Comparison of ENCODE assay signal across 16 cellular contexts in the genomic region with DNA sequence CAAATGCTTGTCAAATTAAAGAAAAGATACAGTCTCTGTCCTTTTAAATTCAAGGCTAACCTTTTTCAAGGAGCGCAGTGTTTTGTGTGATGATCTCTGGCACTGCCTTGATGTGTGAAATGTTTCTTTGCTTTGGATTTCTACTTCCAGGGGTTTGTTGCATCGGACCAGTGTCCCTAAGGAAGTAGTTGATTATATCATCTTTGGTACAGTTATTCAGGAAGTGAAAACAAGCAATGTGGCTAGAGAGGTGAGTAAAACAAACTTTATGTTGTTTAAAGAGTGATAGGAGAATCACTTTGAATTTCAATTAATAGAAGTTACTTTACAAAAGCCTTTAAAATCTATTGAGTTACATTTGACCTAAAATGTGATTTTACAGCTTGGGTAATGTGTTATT. TPM values are rescaled to one million over a fixed set of nuclear protein-coding genes. Genes with fewer than 3 reads are reported as not detected.
DNase-seq lines count a peak whose midpoint lies in the region; ATAC-seq, FAIRE-seq and TF ChIP-seq lines count a peak whose summit lies in the region.
"Had no signal": no experiment of that assay in that cellular context is flagged by ENCODE, and none has a peak within 500 bp of the region (broad histone marks: within the 10 kb centered on the region; RNA-seq: fewer than 3 reads in every experiment).

No MANE protein-coding gene starts in this region.

- H3K4me1 ChIP-seq in foreskin keratinocyte, result peaks cover 27% of the 10 kb centered on the region
- H3K4me1 ChIP-seq in skeletal muscle tissue (ENCODE audit: control insufficient read depth in 3 of 3, insufficient read depth in 3 of 3, low read length in 3 of 3), result peaks cover 18 to 26% (median 20%) of the 10 kb centered on the region in 3 donors

- H3K9me3 ChIP-seq in skeletal muscle tissue (ENCODE audit: control insufficient read depth in 3 of 3, low read length in 3 of 3), result no peaks in the 10 kb centered on the region

- peak overlapping the region; percentile 4 for H3K27ac ChIP-seq in foreskin keratinocyte
- H3K27ac ChIP-seq in skeletal muscle tissue (ENCODE audit: low read depth, low read length), result peak overlapping the region; percentile 64

- POLR2A ChIA-PET in WTC11 (lab: Charles Lee), result no interaction called here

- no peaks in the 10 kb centered on the region for H3K4me1 Mint-ChIP-seq in WTC11

- H3K4me3 Mint-ChIP-seq in WTC11, result no peak overlapping the region
- H3K4me3 Mint-ChIP-seq: activated CD4-positive, alpha-beta memory T cell treated with anti-CD3 and anti-CD28 coated beads, Interleukin-2, amount 10 ng/mL, durations not matched to agents 7 days and 5 days; activated naive CD8-positive, alpha-beta T cell treated with anti-CD3 and anti-CD28 coated beads, Interleukin-2, amount 10 ng/mL, durations not matched to agents 7 days and 5 days; CD4-positive, CD25-positive, alpha-beta regulatory T cell; natural killer cell treated with Interleukin-12 subunit alpha and Interleukin-12 subunit beta and Interleukin-15 and Interleukin-18, amount 100 ng/mL, for 72 hours; stimulated activated naive CD8-positive, alpha-beta T cell treated with anti-CD3 and anti-CD28 coated beads, Interleukin-15, Interleukin-2, amounts not matched to agents 100 ng/mL and 50 ng/mL, for 24 hours; T-helper 1 cell treated with Interleukin-12 subunit alpha and Interleukin-12 subunit beta and Interleukin-4 antibody, amounts not matched to agents 30 μg/mL and 1 μg/mL, for 36 hours had no signal

- H3K36me3 ChIP-seq in skeletal muscle tissue (ENCODE audit: control insufficient read depth in 3 of 3, insufficient read depth in 3 of 3, low read length in 3 of 3), result peaks cover 13 to 28% (median 22%) of the 10 kb centered on the region in 3 donors

- FAIRE-seq in GM12891 (lab: Jason Lieb, UNC), result no peak

- DNase-seq in GM12891 (ENCODE audit: insufficient read length, low spot score) (no peak), WTC11 (ENCODE audit: low spot score) (no peak), foreskin keratinocyte (no peak)
- DNase-seq: activated CD4-positive, alpha-beta memory T cell treated with anti-CD3 and anti-CD28 coated beads, Interleukin-2, amount 10 ng/mL, durations not matched to agents 7 days and 5 days; activated naive CD8-positive, alpha-beta T cell treated with anti-CD3 and anti-CD28 coated beads, Interleukin-2, amount 10 ng/mL, durations not matched to agents 7 days and 5 days; CD4-positive, CD25-positive, alpha-beta regulatory T cell; effector CD8-positive, alpha-beta T cell; NCI-H82 had no signal

- TF ChIP-seq POLR2A in GM12891 (IDR thresholded peaks at IDR 0.05; ENCODE audit: low read depth, low read length), result no peak

- H3K4me3 ChIP-seq in skeletal muscle tissue (ENCODE audit: low read length in 3 of 3), result no peak overlapping the region

- H3K9me3 Mint-ChIP-seq in WTC11, result no peaks in the 10 kb centered on the region
- H3K9me3 Mint-ChIP-seq: activated CD4-positive, alpha-beta memory T cell treated with anti-CD3 and anti-CD28 coated beads, Interleukin-2, amount 10 ng/mL, durations not matched to agents 7 days and 5 days; activated naive CD8-positive, alpha-beta T cell treated with anti-CD3 and anti-CD28 coated beads, Interleukin-2, amount 10 ng/mL, durations not matched to agents 7 days and 5 days; CD4-positive, CD25-positive, alpha-beta regulatory T cell; natural killer cell treated with Interleukin-12 subunit alpha and Interleukin-12 subunit beta and Interleukin-15 and Interleukin-18, amount 100 ng/mL, for 72 hours; stimulated activated naive CD8-positive, alpha-beta T cell treated with anti-CD3 and anti-CD28 coated beads, Interleukin-15, Interleukin-2, amounts not matched to agents 100 ng/mL and 50 ng/mL, for 24 hours; T-helper 1 cell treated with Interleukin-12 subunit alpha and Interleukin-12 subunit beta and Interleukin-4 antibody, amounts not matched to agents 30 μg/mL and 1 μg/mL, for 36 hours had no signal

- TF ChIP-seq CTCF in WTC11 (IDR thresholded peaks at IDR 0.05), result no peak
- no peak for TF ChIP-seq CTCF in foreskin keratinocyte (conservative IDR thresholded peaks at IDR 0.05)

- 0 out of 2 replicates have a peak overlapping the region, but pooled peaks have one; percentile 9 for H3K27ac Mint-ChIP-seq in WTC11
- H3K27ac Mint-ChIP-seq: activated CD4-positive, alpha-beta memory T cell treated with anti-CD3 and anti-CD28 coated beads, Interleukin-2, amount 10 ng/mL, durations not matched to agents 7 days and 5 days; activated naive CD8-positive, alpha-beta T cell treated with anti-CD3 and anti-CD28 coated beads, Interleukin-2, amount 10 ng/mL, durations not matched to agents 7 days and 5 days; natural killer cell treated with Interleukin-12 subunit alpha and Interleukin-12 subunit beta and Interleukin-15 and Interleukin-18, amount 100 ng/mL, for 72 hours; stimulated activated naive CD8-positive, alpha-beta T cell treated with anti-CD3 and anti-CD28 coated beads, Interleukin-15, Interleukin-2, amounts not matched to agents 100 ng/mL and 50 ng/mL, for 24 hours; T-helper 1 cell treated with Interleukin-12 subunit alpha and Interleukin-12 subunit beta and Interleukin-4 antibody, amounts not matched to agents 30 μg/mL and 1 μg/mL, for 36 hours had no signal

- ATAC-seq in WTC11 (no peak), foreskin keratinocyte (no peak), GM18520 (IDR thresholded peaks at IDR 0.05; ENCODE audit: unreplicated experiment) (no peak), HG02938 (IDR thresholded peaks at IDR 0.05; ENCODE audit: unreplicated experiment) (no peak), HG02852 (IDR thresholded peaks at IDR 0.05; ENCODE audit: unreplicated experiment) (no peak), GM21717 (IDR thresholded peaks at IDR 0.05; ENCODE audit: unreplicated experiment) (no peak)
- ATAC-seq: natural killer cell treated with Interleukin-12 subunit alpha and Interleukin-12 subunit beta and Interleukin-15 and Interleukin-18, amount 100 ng/mL, for 72 hours had no signal

- H3K36me3 Mint-ChIP-seq in WTC11, result peaks cover 15% of the 10 kb centered on the region

- H3K9ac ChIP-seq in skeletal muscle tissue (ENCODE audit: low read depth in 1 of 3, low read length in 3 of 3), result peak overlapping the region in 1 of 3 donors; percentile 24

- H3K27me3 Mint-ChIP-seq in WTC11 (ENCODE audit: low read depth), result no peaks in the 10 kb centered on the region
- H3K27me3 Mint-ChIP-seq: activated CD4-positive, alpha-beta memory T cell treated with anti-CD3 and anti-CD28 coated beads, Interleukin-2, amount 10 ng/mL, durations not matched to agents 7 days and 5 days; activated naive CD8-positive, alpha-beta T cell treated with anti-CD3 and anti-CD28 coated beads, Interleukin-2, amount 10 ng/mL, durations not matched to agents 7 days and 5 days; CD4-positive, CD25-positive, alpha-beta regulatory T cell; natural killer cell treated with Interleukin-12 subunit alpha and Interleukin-12 subunit beta and Interleukin-15 and Interleukin-18, amount 100 ng/mL, for 72 hours; stimulated activated naive CD8-positive, alpha-beta T cell treated with anti-CD3 and anti-CD28 coated beads, Interleukin-15, Interleukin-2, amounts not matched to agents 100 ng/mL and 50 ng/mL, for 24 hours had no signal

- CTCF ChIA-PET in WTC11 (lab: Charles Lee), result no interaction called here

- no peaks in the 10 kb centered on the region for H3K27me3 ChIP-seq in foreskin keratinocyte
- H3K27me3 ChIP-seq in skeletal muscle tissue (ENCODE audit: control insufficient read depth in 3 of 3, insufficient read depth in 3 of 3, low read length in 3 of 3), result no peaks in the 10 kb centered on the region

TF ChIP-seq in GM12891, 5 proteins besides CTCF, POLR2A, EP300 and RAD21:
- TF ChIP-seq POU2F2 (IDR thresholded peaks at IDR 0.05; ENCODE audit: low read depth, low read length), result no peak
- no peak for TF ChIP-seq TAF1 (IDR thresholded peaks at IDR 0.05; ENCODE audit: low read depth, low read length)
- no peak for TF ChIP-seq POLR2AphosphoS5 (IDR thresholded peaks at IDR 0.05; ENCODE audit: low read depth, low read length)
- TF ChIP-seq PAX5 (IDR thresholded peaks at IDR 0.05; ENCODE audit: insufficient read depth, low read length, severe bottlenecking), result no peak
- TF ChIP-seq SPI1 (IDR thresholded peaks at IDR 0.05; ENCODE audit: low read depth, low read length), result peak; percentile 31; the same call in 1 of the 2 replicates

TF ChIP-seq in WTC11, 78 proteins besides CTCF, POLR2A, EP300 and RAD21:
- TF ChIP-seq TEAD1 (CRISPR knock-in tag; IDR thresholded peaks at IDR 0.05), result no peak
- TF ChIP-seq GABPB1 (CRISPR knock-in tag; IDR thresholded peaks at IDR 0.05), result peak; percentile 97
- no peak for TF ChIP-seq RELA (CRISPR knock-in tag; IDR thresholded peaks at IDR 0.05; ENCODE audit: borderline replicate concordance)
- TF ChIP-seq, protein P1, sequence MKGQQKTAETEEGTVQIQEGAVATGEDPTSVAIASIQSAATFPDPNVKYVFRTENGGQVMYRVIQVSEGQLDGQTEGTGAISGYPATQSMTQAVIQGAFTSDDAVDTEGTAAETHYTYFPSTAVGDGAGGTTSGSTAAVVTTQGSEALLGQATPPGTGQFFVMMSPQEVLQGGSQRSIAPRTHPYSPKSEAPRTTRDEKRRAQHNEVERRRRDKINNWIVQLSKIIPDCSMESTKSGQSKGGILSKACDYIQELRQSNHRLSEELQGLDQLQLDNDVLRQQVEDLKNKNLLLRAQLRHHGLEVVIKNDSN (CRISPR knock-in tag; IDR thresholded peaks at IDR 0.05), result no peak
- TF ChIP-seq USF2 (CRISPR knock-in tag; IDR thresholded peaks at IDR 0.05), result no peak
- no peak for TF ChIP-seq KAT7 (CRISPR knock-in tag; IDR thresholded peaks at IDR 0.05; ENCODE audit: borderline replicate concordance)

RNA-seq across cellular contexts. Expression of gene HADHB, which starts 28.8 kb away (rescaled TPM):
- polyA plus RNA-seq in GM12891 (2012; ENCODE audit: low read depth, missing spikeins), result 51.0 TPM
- total RNA-seq in WTC11 (2021) (59.8 to 64.5 TPM (median 60.7 TPM) in 3 replicates), foreskin keratinocyte (68.9 and 74.9 TPM in 2 replicates), skeletal muscle tissue (118 TPM)
- polyA plus RNA-seq in foreskin keratinocyte, result 56.1 and 63.2 TPM in 2 replicates

RNA-seq across cellular contexts. Expression of gene HADHA, which starts 29.1 kb away (rescaled TPM):
- 90.1 TPM for polyA plus RNA-seq in GM12891 (2012; ENCODE audit: low read depth, missing spikeins)
- total RNA-seq in WTC11 (2021) (118 to 123 TPM (median 121 TPM) in 3 replicates), foreskin keratinocyte (130 and 143 TPM in 2 replicates), skeletal muscle tissue (174 TPM)
- 108 and 126 TPM in 2 replicates for polyA plus RNA-seq in foreskin keratinocyte
